In the genomic region with DNA sequence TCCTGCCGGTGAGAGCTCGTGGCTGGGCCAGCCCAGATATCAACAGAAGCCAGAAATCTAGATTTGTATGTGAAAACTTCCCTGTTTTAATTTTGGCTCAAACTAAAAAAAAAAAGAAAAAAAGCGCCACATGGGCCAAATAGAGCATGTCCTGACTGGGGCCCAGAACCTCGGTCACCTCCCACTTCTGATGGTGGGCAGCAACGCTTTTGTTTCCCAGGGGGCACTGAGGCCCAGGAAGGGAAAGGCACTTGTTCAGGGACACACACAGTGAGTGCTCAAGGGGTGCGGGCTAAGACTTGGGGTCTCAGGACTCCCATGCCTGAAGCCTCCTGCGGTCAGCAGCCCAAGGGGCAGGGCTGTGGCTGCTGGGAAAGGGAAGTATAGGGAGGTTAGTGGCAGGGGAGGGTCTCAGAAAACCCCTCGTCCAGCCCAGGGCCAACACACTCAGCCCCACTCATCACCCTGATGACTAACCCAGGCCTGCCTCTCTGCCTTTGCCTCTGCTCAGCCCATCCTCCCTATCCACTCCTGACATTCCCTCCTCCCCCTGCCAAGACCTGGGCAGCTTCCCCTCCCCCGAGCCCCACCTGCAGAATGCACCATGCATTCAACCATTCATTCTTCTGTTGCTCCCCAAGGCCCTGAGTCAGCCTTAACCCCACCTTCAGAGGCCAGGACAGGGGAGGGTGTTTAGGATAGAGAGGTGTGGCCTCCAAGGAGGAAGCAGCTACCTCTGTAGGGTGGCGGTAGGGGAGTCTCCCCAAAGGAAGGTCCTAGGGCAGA, we compare ENCODE assay signal across 8 cellular contexts. TPM values are rescaled to one million over a fixed set of nuclear protein-coding genes. Genes with fewer than 3 reads are reported as not detected.
A peak's percentile ranks its signal among the peaks of the same experiment; 100 is the strongest.
DNase-seq lines count a peak whose midpoint lies in the region; ATAC-seq and TF ChIP-seq lines count a peak whose summit lies in the region.
"Had no signal": no experiment of that assay in that cellular context is flagged by ENCODE, and none has a peak within 500 bp of the region (broad histone marks: within the 10 kb centered on the region; RNA-seq: fewer than 3 reads in every experiment).

No MANE protein-coding gene starts in this region.

- H3K36me3 Mint-ChIP-seq in MCF 10A (ENCODE audit: insufficient read depth, unreplicated experiment), result no peaks in the 10 kb centered on the region

- no peak for TF ChIP-seq CTCF in RWPE1 (conservative IDR thresholded peaks at IDR 0.05; ENCODE audit: low read depth)
- TF ChIP-seq CTCF in MCF 10A (IDR thresholded peaks at IDR 0.05; ENCODE audit: unreplicated experiment), result no peak
- no peak for TF ChIP-seq CTCF in omental fat pad (IDR thresholded peaks at IDR 0.05)

- peaks cover 8% of the 10 kb centered on the region; the same call in 1 of the 2 replicates for H3K27me3 ChIP-seq in H7 (ENCODE audit: control insufficient read depth, insufficient read depth, low read length)
- H3K27me3 ChIP-seq: SJSA1 had no signal

- H3K36me3 ChIP-seq in H7 (replicated peaks; ENCODE audit: control insufficient read depth, insufficient read depth, low read length), result no peaks in the 10 kb centered on the region
- H3K36me3 ChIP-seq: SJSA1 had no signal

- peaks cover 11% of the 10 kb centered on the region for H3K27me3 Mint-ChIP-seq in MCF 10A (ENCODE audit: insufficient read depth, unreplicated experiment)

- CTCF ChIA-PET in RWPE1 (lab: Yijun Ruan, JAX) (interaction anchor here (0.6 kb wide), 1 partner anchor 99 kb away, joined by 3 read pairs; no protein-coding TSS in a partner anchor), MCF 10A (lab: Yijun Ruan, JAX) (interaction anchor here (0.6 kb wide), 2 partner anchors 137 to 572 kb away, joined by 3 to 4 read pairs; no protein-coding TSS in a partner anchor)

- H3K4me3 Mint-ChIP-seq in MCF 10A (ENCODE audit: unreplicated experiment), result no peak overlapping the region

- H3K27ac ChIP-seq in RWPE1, result peak overlapping the region; percentile 55
- H3K27ac ChIP-seq: SJSA1 had no signal

- no TSS peak for BruUV-seq in MCF 10A (replicated peaks; lab: Mats Ljungman, UMichigan)

- intact Hi-C loops in MCF 10A (cut with micrococcal nuclease), result no loop called here

- POLR2A ChIA-PET in RWPE1 (lab: Yijun Ruan, JAX; ENCODE audit: low non-redundant PET), result no interaction called here
- POLR2A ChIA-PET in MCF 10A (lab: Yijun Ruan, JAX), result no interaction called here

- no peaks in the 10 kb centered on the region for H3K9me3 Mint-ChIP-seq in MCF 10A (ENCODE audit: unreplicated experiment)

- peaks cover 10% of the 10 kb centered on the region for H3K4me1 Mint-ChIP-seq in MCF 10A (ENCODE audit: insufficient read depth, unreplicated experiment)

- DNase-seq in H7 (peak; percentile 82), RWPE1 (ENCODE audit: low spot score) (peak; percentile 69), MCF 10A (ENCODE audit: unreplicated experiment) (peak; percentile 77), renal cortical epithelial cell (ENCODE audit: low read depth) (peak; percentile 53), omental fat pad (ENCODE audit: low spot score) (no peak), HuH-7.5 (ENCODE audit: low spot score) (no peak)

- H3K4me3 ChIP-seq in H7 (ENCODE audit: insufficient read depth, low read depth, low read length), result peak overlapping the region; percentile 24; the same call in 1 of the 2 replicates
- H3K4me3 ChIP-seq: SJSA1 had no signal

- ATAC-seq in omental fat pad (ENCODE audit: low FRiP score), result no peak
- no peak for ATAC-seq in GM19035 (IDR thresholded peaks at IDR 0.05; ENCODE audit: unreplicated experiment)

- no peak overlapping the region for H3K27ac Mint-ChIP-seq in MCF 10A (ENCODE audit: low read depth, unreplicated experiment)

RNA-seq across cellular contexts. Expression of a gene that starts 30.0 kb away (rescaled TPM):
- 39.8 and 56.4 TPM in 2 replicates for total RNA-seq in H7 (2014; rRNA removed; shearing (Covaris generic))
- total RNA-seq in MCF 10A (2022) (44.7 and 56.4 TPM in 2 replicates), renal cortical epithelial cell (23.3 and 44.0 TPM in 2 replicates), omental fat pad (10 to 100 TPM; 20.8 to 34.8 (median 23.3) TPM)

Comparison
In these comparisons a context has a peak if more than half of its experiments do, and no peak if none do; other contexts are left out.
1. DNase-seq: peak in H7 (single experiment), RWPE1 (single experiment), MCF 10A (single experiment) and renal cortical epithelial cell (single experiment); none in omental fat pad (single experiment) and HuH-7.5 (single experiment).